ENCODE assay signal across 10 cellular contexts in the genomic region with DNA sequence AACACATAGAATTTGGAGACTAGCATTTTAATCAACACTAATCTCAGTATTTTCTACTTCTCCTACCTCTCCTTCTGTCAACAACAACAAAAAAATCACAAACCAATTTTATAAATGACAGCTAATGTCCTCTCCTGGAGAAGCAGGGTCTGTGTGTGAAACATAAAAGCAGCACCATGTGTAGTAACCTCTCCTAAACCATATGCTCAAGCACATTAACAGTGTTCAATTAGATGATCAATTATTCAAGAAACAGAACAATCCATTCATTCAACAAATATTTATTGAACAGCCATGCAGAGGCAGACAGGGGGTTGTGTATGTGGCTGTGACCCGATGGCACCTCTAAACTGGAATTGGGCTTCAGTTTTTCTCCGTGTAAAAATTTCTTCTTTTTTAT. TPM values are rescaled to one million over a fixed set of nuclear protein-coding genes. Genes with fewer than 3 reads are reported as not detected.
DNase-seq lines count a peak whose midpoint lies in the region; ATAC-seq, FAIRE-seq and TF ChIP-seq lines count a peak whose summit lies in the region.
"Had no signal": no experiment of that assay in that cellular context is flagged by ENCODE, and none has a peak within 500 bp of the region (broad histone marks: within the 10 kb centered on the region; RNA-seq: fewer than 3 reads in every experiment).

No MANE protein-coding gene starts in this region.

- no peak overlapping the region for H3K27ac ChIP-seq in esophagus muscularis mucosa (replicated peaks in 1 of 4)

- peaks cover 22 to 27% (median 26%) of the 10 kb centered on the region in 4 donors for H3K4me1 ChIP-seq in esophagus muscularis mucosa

- intact Hi-C loops in esophagus muscularis mucosa (cut with DNase I): no loop called here
- intact Hi-C loops in activated T-helper 1 cell treated with anti-CD3 and anti-CD28 coated beads, Interleukin-12 subunit alpha, Interleukin-12 subunit beta, Interleukin-2, Interleukin-4 antibody, amounts not matched to agents 30 ng/mL and 10 ng/mL and 1 ng/mL, durations not matched to agents 14 hours and 24 hours and 36 hours (cut with micrococcal nuclease): loop anchor here (5.0 kb wide), 1 partner anchor 94 kb away; no protein-coding TSS in a partner anchor

- DNase-seq in D721Med (ENCODE audit: insufficient read length, low spot score) (no peak), esophagus muscularis mucosa (ENCODE audit: extremely low spot score) (no peak), osteocyte (ENCODE audit: extremely low spot score, unreplicated experiment) (no peak), iPS-NIHi7 (ENCODE audit: extremely low spot score) (no peak)
- DNase-seq in Jurkat, Clone E6-1 (ENCODE audit: low read depth, low spot score): no peak
- no peak for DNase-seq in activated T-helper 1 cell treated with anti-CD3 and anti-CD28 coated beads, Interleukin-12 subunit alpha, Interleukin-12 subunit beta, Interleukin-2, Interleukin-4 antibody, amounts not matched to agents 30 ng/mL and 10 ng/mL and 1 ng/mL, durations not matched to agents 14 hours and 24 hours and 36 hours (ENCODE audit: low spot score)

- H3K4me3 ChIP-seq in Jurkat, Clone E6-1 (ENCODE audit: low read length): peak overlapping the region; percentile 15; the same call in 1 of the 2 replicates
- H3K4me3 ChIP-seq in esophagus muscularis mucosa: peak overlapping the region in 3 of 4 donors; percentile 53 to 61 (median 55)

- peak overlapping the region; percentile 48 for H3K27ac Mint-ChIP-seq in osteocyte (ENCODE audit: unreplicated experiment)
- H3K27ac Mint-ChIP-seq in activated T-helper 1 cell treated with anti-CD3 and anti-CD28 coated beads, Interleukin-12 subunit alpha, Interleukin-12 subunit beta, Interleukin-2, Interleukin-4 antibody, amounts not matched to agents 30 ng/mL and 10 ng/mL and 1 ng/mL, durations not matched to agents 14 hours and 24 hours and 36 hours: no peak overlapping the region

- no peak for TF ChIP-seq POLR2A in esophagus muscularis mucosa (IDR thresholded peaks at IDR 0.05; ENCODE audit: low read depth)

- H3K27me3 ChIP-seq in esophagus muscularis mucosa: peaks cover 0 to 79% (median 21%) of the 10 kb centered on the region in 4 donors

- H3K4me3 Mint-ChIP-seq in osteocyte (ENCODE audit: unreplicated experiment): peak overlapping the region; percentile 81
- H3K4me3 Mint-ChIP-seq in activated T-helper 1 cell treated with anti-CD3 and anti-CD28 coated beads, Interleukin-12 subunit alpha, Interleukin-12 subunit beta, Interleukin-2, Interleukin-4 antibody, amounts not matched to agents 30 ng/mL and 10 ng/mL and 1 ng/mL, durations not matched to agents 14 hours and 24 hours and 36 hours: no peak overlapping the region

- no peaks in the 10 kb centered on the region for H3K27me3 Mint-ChIP-seq in osteocyte (ENCODE audit: unreplicated experiment)
- H3K27me3 Mint-ChIP-seq in activated T-helper 1 cell treated with anti-CD3 and anti-CD28 coated beads, Interleukin-12 subunit alpha, Interleukin-12 subunit beta, Interleukin-2, Interleukin-4 antibody, amounts not matched to agents 30 ng/mL and 10 ng/mL and 1 ng/mL, durations not matched to agents 14 hours and 24 hours and 36 hours (ENCODE audit: insufficient read depth): peaks cover 29% of the 10 kb centered on the region

- WGBS in esophagus muscularis mucosa: 0% methylated on average over 2 of the region's 2 CpGs

- no peaks in the 10 kb centered on the region for H3K36me3 ChIP-seq in esophagus muscularis mucosa
- H3K36me3 ChIP-seq: adrenal gland had no signal

- no peaks in the 10 kb centered on the region for H3K9me3 ChIP-seq in esophagus muscularis mucosa
- H3K9me3 ChIP-seq: adrenal gland had no signal

- no peaks in the 10 kb centered on the region for H3K36me3 Mint-ChIP-seq in osteocyte (ENCODE audit: unreplicated experiment)
- H3K36me3 Mint-ChIP-seq in activated T-helper 1 cell treated with anti-CD3 and anti-CD28 coated beads, Interleukin-12 subunit alpha, Interleukin-12 subunit beta, Interleukin-2, Interleukin-4 antibody, amounts not matched to agents 30 ng/mL and 10 ng/mL and 1 ng/mL, durations not matched to agents 14 hours and 24 hours and 36 hours (ENCODE audit: low read depth): no peaks in the 10 kb centered on the region

- TF ChIP-seq CTCF in D721Med (IDR thresholded peaks at IDR 0.05; ENCODE audit: insufficient read depth, missing control alignments) (no peak), esophagus muscularis mucosa (IDR thresholded peaks at IDR 0.05) (no peak), osteocyte (IDR thresholded peaks at IDR 0.05) (no peak)

- no peak for TF ChIP-seq EP300 in esophagus muscularis mucosa (IDR thresholded peaks at IDR 0.05)

- FAIRE-seq in D721Med (lab: Jason Lieb, UNC): peak; percentile 88

- ATAC-seq in HG02798 (IDR thresholded peaks at IDR 0.05; ENCODE audit: poor library complexity, unreplicated experiment): no peak
- no peak for ATAC-seq in HG02840 (IDR thresholded peaks at IDR 0.05; ENCODE audit: low FRiP score, unreplicated experiment)
- ATAC-seq: esophagus mucosa had no signal

- H3K9me3 Mint-ChIP-seq in osteocyte (ENCODE audit: unreplicated experiment): no peaks in the 10 kb centered on the region
- H3K9me3 Mint-ChIP-seq in activated T-helper 1 cell treated with anti-CD3 and anti-CD28 coated beads, Interleukin-12 subunit alpha, Interleukin-12 subunit beta, Interleukin-2, Interleukin-4 antibody, amounts not matched to agents 30 ng/mL and 10 ng/mL and 1 ng/mL, durations not matched to agents 14 hours and 24 hours and 36 hours: no peaks in the 10 kb centered on the region

- H3K4me1 Mint-ChIP-seq in osteocyte (ENCODE audit: unreplicated experiment): peaks cover 39% of the 10 kb centered on the region
- no peaks in the 10 kb centered on the region for H3K4me1 Mint-ChIP-seq in activated T-helper 1 cell treated with anti-CD3 and anti-CD28 coated beads, Interleukin-12 subunit alpha, Interleukin-12 subunit beta, Interleukin-2, Interleukin-4 antibody, amounts not matched to agents 30 ng/mL and 10 ng/mL and 1 ng/mL, durations not matched to agents 14 hours and 24 hours and 36 hours (ENCODE audit: low read depth)

RNA-seq across cellular contexts. Expression of a gene that starts 0.5 kb away (rescaled TPM):
- 0.66 TPM for polyA plus RNA-seq in Jurkat, Clone E6-1 (2012; ENCODE audit: insufficient read depth, insufficient read length)
- 1 to 10 TPM in 3 of 4 donors, under 1 TPM in 1; 0.32 to 2.5 (median 1.4) TPM for total RNA-seq in esophagus muscularis mucosa
- 8.6 and 9.3 TPM in 2 replicates for total RNA-seq in osteocyte
- not detected in 2 replicates for total RNA-seq in activated T-helper 1 cell treated with anti-CD3 and anti-CD28 coated beads, Interleukin-12 subunit alpha, Interleukin-12 subunit beta, Interleukin-2, Interleukin-4 antibody, amounts not matched to agents 30 ng/mL and 10 ng/mL and 1 ng/mL, durations not matched to agents 14 hours and 24 hours and 36 hours
- total RNA-seq: esophagus mucosa had no signal
